Comparison of ENCODE assay signal across 10 cellular contexts in genomic region chr19:18057557-18057956, GRCh38. TPM values are rescaled to one million over a fixed set of nuclear protein-coding genes. Genes with fewer than 3 reads are reported as not detected.
DNase-seq lines count a peak whose midpoint lies in the region; ATAC-seq, FAIRE-seq and TF ChIP-seq lines count a peak whose summit lies in the region.
"Had no signal": no experiment of that assay in that cellular context is flagged by ENCODE, and none has a peak within 500 bp of the region (broad histone marks: within the 10 kb centered on the region; RNA-seq: fewer than 3 reads in every experiment).

No MANE protein-coding gene starts in this region.

- H3K4me3 ChIP-seq in ascending aorta (no peak overlapping the region), HepG2 (replicated peaks in 1 of 3; ENCODE audit: insufficient read depth in 1 of 3, low read depth in 2 of 3, low read length in 3 of 3) (no peak overlapping the region), stomach (no peak overlapping the region), MG63 (no peak overlapping the region)

- H4K20me1 ChIP-seq in HepG2 (ENCODE audit: insufficient read depth, low read length): no peaks in the 10 kb centered on the region

- in situ Hi-C loops in HepG2 (cut with HindIII; ENCODE audit: extremely low pct_ligation_motif_present, low pct_unique_long_range_greater_than_20kb): loop anchor here (5.0 to 25.0 kb wide), 2 partner anchors 50 to 120 kb away; partner anchors contain the start of genes ARRDC2 and CCDC124

- H3K9me3 ChIP-seq in KOPT-K1 (ENCODE audit: insufficient read depth, low read length, poor library complexity, severe bottlenecking): no peaks in the 10 kb centered on the region
- H3K9me3 ChIP-seq in ascending aorta: no peaks in the 10 kb centered on the region
- no peaks in the 10 kb centered on the region for H3K9me3 ChIP-seq in HepG2 (ENCODE audit: low read length)
- H3K9me3 ChIP-seq in stomach: no peaks in the 10 kb centered on the region
- no peaks in the 10 kb centered on the region for H3K9me3 ChIP-seq in MG63

- H3K9ac ChIP-seq in HepG2 (ENCODE audit: insufficient read depth, low read depth, low read length): no peak overlapping the region

- no peak overlapping the region for H2AFZ ChIP-seq in HepG2 (ENCODE audit: low read length)

- DNase-seq in ascending aorta (ENCODE audit: low spot score in 2 of 2): no peak
- DNase-seq in HepG2 (ENCODE audit: low spot score): no peak
- peak; percentile 29 for DNase-seq in stomach
- no peak for DNase-seq in MG63
- DNase-seq in AG08396 (ENCODE audit: low spot score): no peak
- DNase-seq: activated CD4-positive, alpha-beta T cell treated with anti-CD3 and anti-CD28 coated beads, Interleukin-2, amount 10 ng/mL, durations not matched to agents 7 days and 5 days had no signal

- no peak for TF ChIP-seq POLR2A in HepG2 (IDR thresholded peaks at IDR 0.05; ENCODE audit: insufficient read depth in 1 of 2, low read depth in 2 of 2, low read length in 2 of 2)
- TF ChIP-seq POLR2A in stomach (IDR thresholded peaks at IDR 0.05): no peak
- no peak for TF ChIP-seq POLR2A in GM18505 (IDR thresholded peaks at IDR 0.05; ENCODE audit: borderline replicate concordance, extremely low read depth, insufficient read depth, insufficient read length)

- intact Hi-C loops in ascending aorta (cut with DNase I): loop anchor here (10.0 kb wide), 1 partner anchor 193 kb away; no protein-coding TSS in a partner anchor
- intact Hi-C loops in HepG2 (cut with micrococcal nuclease; ENCODE audit: unreplicated experiment): no loop called here
- intact Hi-C loops in stomach (cut with DNase I; ENCODE audit: low total_unique reads): no loop called here

- ATAC-seq in HepG2: peak; percentile 49
- no peak for ATAC-seq in GM19035 (IDR thresholded peaks at IDR 0.05; ENCODE audit: unreplicated experiment)
- no peak for ATAC-seq in GM18505 (IDR thresholded peaks at IDR 0.05; ENCODE audit: unreplicated experiment)

- no peaks in the 10 kb centered on the region for H3K79me2 ChIP-seq in HepG2 (ENCODE audit: insufficient read depth, low read length)

- TF ChIP-seq EP300 in HepG2 (IDR thresholded peaks at IDR 0.05; ENCODE audit: low read depth in 2 of 2, low read length in 2 of 2) (no peak), HepG2 (CRISPR knock-in tag; IDR thresholded peaks at IDR 0.05; ENCODE audit: borderline replicate concordance) (no peak), stomach (IDR thresholded peaks at IDR 0.05) (no peak)

- BruUV-seq in HepG2 (replicated peaks; lab: Mats Ljungman, UMichigan): no TSS peak

- 19% methylated on average over 4 of the region's 6 CpGs for WGBS in HepG2 (ENCODE audit: low lambda C conversion rate)
- 53 to 74% (median 70%) methylated on average over 5 to 6 of the region's 6 CpGs for WGBS in stomach, 5 donors

- no peak for TF ChIP-seq CTCF in ascending aorta (IDR thresholded peaks at IDR 0.05)
- no peak for TF ChIP-seq CTCF in HepG2 (CRISPR knock-in tag; IDR thresholded peaks at IDR 0.05)
- TF ChIP-seq CTCF in stomach (IDR thresholded peaks at IDR 0.05): no peak

- H3K27me3 ChIP-seq in ascending aorta (no peaks in the 10 kb centered on the region), HepG2 (ENCODE audit: control insufficient read depth in 1 of 2, insufficient read depth in 2 of 2, low read length in 2 of 2) (peaks cover 0 to 6% of the 10 kb centered on the region in 2 experiments; a peak in 2 of 5 replicates), stomach (peaks cover 0 to 9% (median 0%) of the 10 kb centered on the region in 3 donors), MG63 (no peaks in the 10 kb centered on the region)

- no peak for FAIRE-seq in HepG2 (lab: Jason Lieb, UNC)

- TF ChIP-seq RAD21 in HepG2 (CRISPR knock-in tag; IDR thresholded peaks at IDR 0.05): no peak

- peak overlapping the region; percentile 63 for H3K27ac ChIP-seq in KOPT-K1 (ENCODE audit: low read depth, low read length, poor library complexity, severe bottlenecking)
- peak overlapping the region; percentile 73 to 90 for H3K27ac ChIP-seq in ascending aorta
- H3K27ac ChIP-seq in HepG2 (ENCODE audit: extremely low read length, insufficient read depth, low read length): no peak overlapping the region
- peak overlapping the region in 4 of 5 donors; percentile 75 to 87 (median 81) for H3K27ac ChIP-seq in stomach

- POLR2A ChIA-PET in HepG2 (lab: Yijun Ruan, JAX): no interaction called here

- H3K4me1 ChIP-seq in ascending aorta: peaks cover 0 to 20% of the 10 kb centered on the region in 2 donors
- H3K4me1 ChIP-seq in HepG2 (ENCODE audit: insufficient read depth, low read length): peaks cover 17% of the 10 kb centered on the region
- peaks cover 10 to 20% (median 14%) of the 10 kb centered on the region in 4 donors for H3K4me1 ChIP-seq in stomach

- H3K4me2 ChIP-seq in HepG2 (ENCODE audit: low read depth, low read length): peak overlapping the region; percentile 63

- H3K36me3 ChIP-seq in KOPT-K1 (ENCODE audit: insufficient read depth, low read length) (peaks cover 29% of the 10 kb centered on the region; the same call in 1 of the 2 replicates), ascending aorta (no peaks in the 10 kb centered on the region), HepG2 (replicated peaks in 1 of 2; ENCODE audit: control insufficient read depth in 1 of 2, insufficient read depth in 2 of 2, low read length in 2 of 2) (no peaks in the 10 kb centered on the region), stomach (no peaks in the 10 kb centered on the region), MG63 (no peaks in the 10 kb centered on the region)

- CTCF ChIA-PET in HepG2 (lab: Yijun Ruan, JAX; ENCODE audit: low intra/inter-chr PET ratio, low total read pairs): interaction anchor here (1.2 to 3.4 kb wide), 2 partner anchors 50 to 111 kb away, joined by 4 to 85 read pairs; partner anchors contain the start of gene ARRDC2

RNA-seq across cellular contexts. Expression of gene IL12RB1, which starts 29.2 kb away (rescaled TPM):
- total RNA-seq in ascending aorta: 1.5 TPM
- 0.04 TPM in 1 of 2 replicates, not detected in the other for total RNA-seq in HepG2 (2016; rRNA removed; fragmentation: Illumina TruSeq; extraction: Trizol)
- not detected in 2 replicates for total RNA-seq in HepG2 (2016; cell fraction: cytosol; rRNA removed; fragmentation: Illumina TruSeq; extraction: Trizol; ENCODE audit: low read depth)
- total RNA-seq in HepG2 (2016; cell fraction: insoluble cytoplasmic fraction; rRNA removed; fragmentation: Illumina TruSeq; extraction: Trizol): 0.09 TPM in 1 of 2 replicates, not detected in the other
- 0.12 TPM in 1 of 2 replicates, not detected in the other for total RNA-seq in HepG2 (2016; cell fraction: membrane; rRNA removed; fragmentation: Illumina TruSeq; extraction: Trizol)
- total RNA-seq in HepG2 (2016; cell fraction: nucleus; rRNA removed; fragmentation: Illumina TruSeq; extraction: Trizol): not detected in 2 replicates
- polyA plus RNA-seq in HepG2 (2011; rRNA removed): 0.03 and 0.13 TPM in 2 replicates
- polyA plus RNA-seq in HepG2 (2011; cell fraction: cytosol; rRNA removed): 0.10 and 0.19 TPM in 2 replicates
- polyA plus RNA-seq in HepG2 (2011; cell fraction: nucleus; rRNA removed): 0.27 and 0.35 TPM in 2 replicates
- polyA plus RNA-seq in HepG2 (2012): 0.12 TPM in 1 of 2 replicates, not detected in the other
- polyA plus RNA-seq in HepG2 (2016; cell fraction: cytosol; fragmentation: Illumina TruSeq; extraction: Trizol; ENCODE audit: low read depth): not detected in 2 replicates
- polyA plus RNA-seq in HepG2 (2016; cell fraction: insoluble cytoplasmic fraction; fragmentation: Illumina TruSeq; extraction: Trizol; ENCODE audit: low read depth): not detected in 2 replicates
- polyA plus RNA-seq in HepG2 (2016; cell fraction: membrane; fragmentation: Illumina TruSeq; extraction: Trizol; ENCODE audit: low read depth): 0.09 TPM in 1 of 2 replicates, not detected in the other
- polyA plus RNA-seq in HepG2 (2016; cell fraction: nucleus; fragmentation: Illumina TruSeq; extraction: Trizol; ENCODE audit: insufficient read depth, low read depth): 0.20 TPM in 1 of 2 replicates, not detected in the other
- 0.12 and 0.36 TPM in 2 replicates for polyA minus RNA-seq in HepG2 (2011; rRNA and poly(A)+ RNA removed; ENCODE audit: low replicate concordance)
- polyA minus RNA-seq in HepG2 (2011; cell fraction: cytosol; rRNA and poly(A)+ RNA removed): not detected in 2 replicates
- not detected in 2 replicates for polyA minus RNA-seq in HepG2 (2011; cell fraction: nucleus; rRNA and poly(A)+ RNA removed)
- 1 to 10 TPM in 1 of 5 donors, under 1 TPM in 1, not detected in 3; 0.18 to 9.3 TPM for total RNA-seq in stomach
- polyA plus RNA-seq in stomach: under 1 TPM in 2 of 3 donors, not detected in 1; 0.68 to 0.87 TPM
- total RNA-seq in MG63 (2014; rRNA removed; shearing (Covaris generic); ENCODE audit: low replicate concordance): not detected in 2 replicates
- total RNA-seq: myocyte had no signal

RNA-seq across cellular contexts. Expression of gene MAST3, which starts 40.0 kb away (rescaled TPM):
- total RNA-seq in ascending aorta (32.8 TPM), HepG2 (2016; rRNA removed; fragmentation: Illumina TruSeq; extraction: Trizol) (4.1 and 4.5 TPM in 2 replicates), stomach (10 to 100 TPM in 3 of 5 donors, 1 to 10 TPM in 2; 1.7 to 29.0 (median 10.7) TPM)
- total RNA-seq in HepG2 (2016; cell fraction: cytosol; rRNA removed; fragmentation: Illumina TruSeq; extraction: Trizol; ENCODE audit: low read depth): 1.9 and 2.8 TPM in 2 replicates
- 3.6 and 4.1 TPM in 2 replicates for total RNA-seq in HepG2 (2016; cell fraction: insoluble cytoplasmic fraction; rRNA removed; fragmentation: Illumina TruSeq; extraction: Trizol)
- total RNA-seq in HepG2 (2016; cell fraction: membrane; rRNA removed; fragmentation: Illumina TruSeq; extraction: Trizol): 4.4 and 5.1 TPM in 2 replicates
- total RNA-seq in HepG2 (2016; cell fraction: nucleus; rRNA removed; fragmentation: Illumina TruSeq; extraction: Trizol): 5.3 and 7.5 TPM in 2 replicates
- polyA plus RNA-seq in HepG2 (2011; rRNA removed) (4.6 and 6.0 TPM in 2 replicates), stomach (1 to 10 TPM; 1.8 to 4.0 (median 1.9) TPM)
- 2.0 and 2.4 TPM in 2 replicates for polyA plus RNA-seq in HepG2 (2011; cell fraction: cytosol; rRNA removed)
- 18.7 and 20.6 TPM in 2 replicates for polyA plus RNA-seq in HepG2 (2011; cell fraction: nucleus; rRNA removed)
- polyA plus RNA-seq in HepG2 (2012): 5.2 and 6.4 TPM in 2 replicates
- 1.0 and 1.1 TPM in 2 replicates for polyA plus RNA-seq in HepG2 (2016; cell fraction: cytosol; fragmentation: Illumina TruSeq; extraction: Trizol; ENCODE audit: low read depth)
- 4.1 and 5.8 TPM in 2 replicates for polyA plus RNA-seq in HepG2 (2016; cell fraction: insoluble cytoplasmic fraction; fragmentation: Illumina TruSeq; extraction: Trizol; ENCODE audit: low read depth)
- polyA plus RNA-seq in HepG2 (2016; cell fraction: membrane; fragmentation: Illumina TruSeq; extraction: Trizol; ENCODE audit: low read depth): 2.0 and 2.2 TPM in 2 replicates
- 22.7 and 26.8 TPM in 2 replicates for polyA plus RNA-seq in HepG2 (2016; cell fraction: nucleus; fragmentation: Illumina TruSeq; extraction: Trizol; ENCODE audit: insufficient read depth, low read depth)
- polyA minus RNA-seq in HepG2 (2011; rRNA and poly(A)+ RNA removed; ENCODE audit: low replicate concordance): 3.2 and 9.3 TPM in 2 replicates
- 6.7 and 7.6 TPM in 2 replicates for polyA minus RNA-seq in HepG2 (2011; cell fraction: cytosol; rRNA and poly(A)+ RNA removed)
- 7.3 and 8.5 TPM in 2 replicates for polyA minus RNA-seq in HepG2 (2011; cell fraction: nucleus; rRNA and poly(A)+ RNA removed)
- 0.20 and 0.95 TPM in 2 replicates for total RNA-seq in MG63 (2014; rRNA removed; shearing (Covaris generic); ENCODE audit: low replicate concordance)

RNA-seq across cellular contexts. Expression of gene ARRDC2, which starts 49.6 kb away (rescaled TPM):
- total RNA-seq in ascending aorta: 443 TPM
- total RNA-seq in HepG2 (2016; rRNA removed; fragmentation: Illumina TruSeq; extraction: Trizol): 1.7 and 2.1 TPM in 2 replicates
- 0.51 and 0.71 TPM in 2 replicates for total RNA-seq in HepG2 (2016; cell fraction: cytosol; rRNA removed; fragmentation: Illumina TruSeq; extraction: Trizol; ENCODE audit: low read depth)
- total RNA-seq in HepG2 (2016; cell fraction: insoluble cytoplasmic fraction; rRNA removed; fragmentation: Illumina TruSeq; extraction: Trizol): 1.5 and 2.6 TPM in 2 replicates
- total RNA-seq in HepG2 (2016; cell fraction: membrane; rRNA removed; fragmentation: Illumina TruSeq; extraction: Trizol): 1.7 TPM in 2 replicates
- total RNA-seq in HepG2 (2016; cell fraction: nucleus; rRNA removed; fragmentation: Illumina TruSeq; extraction: Trizol): 1.2 and 1.4 TPM in 2 replicates
- polyA plus RNA-seq in HepG2 (2011; rRNA removed): 3.4 and 4.3 TPM in 2 replicates
- 3.1 and 3.7 TPM in 2 replicates for polyA plus RNA-seq in HepG2 (2011; cell fraction: cytosol; rRNA removed)
- 10.9 and 11.3 TPM in 2 replicates for polyA plus RNA-seq in HepG2 (2011; cell fraction: nucleus; rRNA removed)
- polyA plus RNA-seq in HepG2 (2012): 2.3 and 4.0 TPM in 2 replicates
- polyA plus RNA-seq in HepG2 (2016; cell fraction: cytosol; fragmentation: Illumina TruSeq; extraction: Trizol; ENCODE audit: low read depth): 0.66 and 0.83 TPM in 2 replicates
- polyA plus RNA-seq in HepG2 (2016; cell fraction: insoluble cytoplasmic fraction; fragmentation: Illumina TruSeq; extraction: Trizol; ENCODE audit: low read depth): 2.1 and 2.3 TPM in 2 replicates
- 1.2 and 1.6 TPM in 2 replicates for polyA plus RNA-seq in HepG2 (2016; cell fraction: membrane; fragmentation: Illumina TruSeq; extraction: Trizol; ENCODE audit: low read depth)
- polyA plus RNA-seq in HepG2 (2016; cell fraction: nucleus; fragmentation: Illumina TruSeq; extraction: Trizol; ENCODE audit: insufficient read depth, low read depth): 3.6 and 6.3 TPM in 2 replicates
- 4.7 and 13.8 TPM in 2 replicates for polyA minus RNA-seq in HepG2 (2011; rRNA and poly(A)+ RNA removed; ENCODE audit: low replicate concordance)
- 1.2 and 2.5 TPM in 2 replicates for polyA minus RNA-seq in HepG2 (2011; cell fraction: cytosol; rRNA and poly(A)+ RNA removed)
- polyA minus RNA-seq in HepG2 (2011; cell fraction: nucleus; rRNA and poly(A)+ RNA removed): 1.4 and 2.7 TPM in 2 replicates
- 100 to 1,000 TPM in 1 of 5 donors, 10 to 100 TPM in 4; 19.8 to 130 (median 60.8) TPM for total RNA-seq in stomach
- 10 to 100 TPM; 31.4 to 34.1 (median 32.7) TPM for polyA plus RNA-seq in stomach
- total RNA-seq in MG63 (2014; rRNA removed; shearing (Covaris generic); ENCODE audit: low replicate concordance): 13.4 and 20.5 TPM in 2 replicates
